ENCODE assay signal across 8 cellular contexts in genomic region chr9:89661956-89662717, GRCh38. TPM values are rescaled to one million over a fixed set of nuclear protein-coding genes. Genes with fewer than 3 reads are reported as not detected.
A peak's percentile ranks its signal among the peaks of the same experiment; 100 is the strongest.
DNase-seq lines count a peak whose midpoint lies in the region; ATAC-seq and TF ChIP-seq lines count a peak whose summit lies in the region.

No MANE protein-coding gene starts in this region.

- H3K27ac ChIP-seq in sigmoid colon = peak overlapping the region; percentile 71 to 84 (median 74)
- H3K27ac ChIP-seq in effector memory CD4-positive, alpha-beta T cell (ENCODE audit: insufficient read depth, low read length, poor library complexity, severe bottlenecking) = no peak overlapping the region

- TF ChIP-seq CTCF in choroid plexus epithelial cell (conservative IDR thresholded peaks at IDR 0.05; ENCODE audit: low read depth, low read length) (no peak), sigmoid colon (IDR thresholded peaks at IDR 0.05) (no peak)

- no peaks in the 10 kb centered on the region for H3K27me3 ChIP-seq in sigmoid colon
- H3K27me3 ChIP-seq in effector memory CD4-positive, alpha-beta T cell (replicated peaks; ENCODE audit: control insufficient read depth, insufficient read depth, low read length, poor library complexity, severe bottlenecking) = no peaks in the 10 kb centered on the region

- no peaks in the 10 kb centered on the region for H3K36me3 ChIP-seq in sigmoid colon
- no peaks in the 10 kb centered on the region for H3K36me3 ChIP-seq in effector memory CD4-positive, alpha-beta T cell (ENCODE audit: control insufficient read depth, insufficient read depth, low read length)

- DNase-seq in GOT3 (lab: John Stamatoyannopoulos, UW) (peak; percentile 42), NCI-H526 treated with DMSO at 0.1 percent for 48 hours (lab: John Stamatoyannopoulos, UW) (peak; percentile 78), choroid plexus epithelial cell (ENCODE audit: low read depth) (peak; percentile 98), inferior parietal cortex (ENCODE audit: extremely low spot score) (peak; percentile 95), sigmoid colon (peak; percentile 99)
- DNase-seq in effector memory CD4-positive, alpha-beta T cell = no peak

- H3K4me3 ChIP-seq in choroid plexus epithelial cell (ENCODE audit: low read depth, low read length) (peak overlapping the region; percentile 61), sigmoid colon (peak overlapping the region in 3 of 4 donors; percentile 28 to 44 (median 33))
- no peak overlapping the region for H3K4me3 ChIP-seq in effector memory CD4-positive, alpha-beta T cell (ENCODE audit: insufficient read depth, low read depth, low read length, poor library complexity, severe bottlenecking)

- TF ChIP-seq EP300 in sigmoid colon (IDR thresholded peaks at IDR 0.05) = no peak

- H3K4me1 ChIP-seq in sigmoid colon = peaks cover 0 to 30% (median 22%) of the 10 kb centered on the region in 4 donors
- no peaks in the 10 kb centered on the region for H3K4me1 ChIP-seq in effector memory CD4-positive, alpha-beta T cell (ENCODE audit: control insufficient read depth, insufficient read depth, low read length, poor library complexity, severe bottlenecking)

- intact Hi-C loops in sigmoid colon (cut with DNase I) = loop anchor here (2.0 kb wide), 1 partner anchor 57 kb away; the partner anchor contains the start of gene GADD45G

- H3K9me3 ChIP-seq in sigmoid colon = no peaks in the 10 kb centered on the region
- no peaks in the 10 kb centered on the region for H3K9me3 ChIP-seq in effector memory CD4-positive, alpha-beta T cell (ENCODE audit: control insufficient read depth, low read length)

- no peak for ATAC-seq in HG02763 (IDR thresholded peaks at IDR 0.05; ENCODE audit: unreplicated experiment)
- no peak for ATAC-seq in GM19395 (IDR thresholded peaks at IDR 0.05; ENCODE audit: unreplicated experiment)

- WGBS in sigmoid colon, 2 donors = 28 to 43% methylated on average over 21 of the region's 21 CpGs

- no peak for TF ChIP-seq POLR2A in sigmoid colon (IDR thresholded peaks at IDR 0.05)

RNA-seq across cellular contexts. Expression of gene GADD45G, which starts 57.3 kb away (rescaled TPM):
- 10 to 100 TPM in 3 of 4 donors, 1 to 10 TPM in 1; 5.7 to 37.8 (median 17.3) TPM for total RNA-seq in sigmoid colon
- 10 to 100 TPM in 2 of 3 donors, 1 to 10 TPM in 1; 8.6 to 26.3 (median 21.0) TPM for polyA plus RNA-seq in sigmoid colon

Comparison
In these comparisons a context has a peak if more than half of its experiments do, and no peak if none do; other contexts are left out.
1. DNase-seq: peak in GOT3 (single experiment), NCI-H526 treated with DMSO at 0.1 percent for 48 hours (single experiment), choroid plexus epithelial cell (single experiment), inferior parietal cortex (single experiment) and sigmoid colon (single experiment); none in effector memory CD4-positive, alpha-beta T cell (0 of 3).